In genomic region chr12:122226366-122227222, GRCh38 we compare ENCODE assay signal across 9 cellular contexts. TPM values are rescaled to one million over a fixed set of nuclear protein-coding genes. Genes with fewer than 3 reads are reported as not detected.
DNase-seq lines count a peak whose midpoint lies in the region; ATAC-seq and TF ChIP-seq lines count a peak whose summit lies in the region.
"Had no signal": no experiment of that assay in that cellular context is flagged by ENCODE, and none has a peak within 500 bp of the region (broad histone marks: within the 10 kb centered on the region; RNA-seq: fewer than 3 reads in every experiment).

No MANE protein-coding gene starts in this region.

- peaks cover 40% of the 10 kb centered on the region for H3K36me3 ChIP-seq in left ventricle myocardium inferior
- peaks cover 0 to 47% of the 10 kb centered on the region in 2 donors for H3K36me3 ChIP-seq in left lung
- peaks cover 36% of the 10 kb centered on the region for H3K36me3 ChIP-seq in upper lobe of right lung

- no peak for DNase-seq in left ventricle myocardium inferior
- DNase-seq in left cardiac atrium, result no peak
- no peak for DNase-seq in activated CD4-positive, alpha-beta memory T cell treated with anti-CD3 and anti-CD28 coated beads, Interleukin-2, amount 10 ng/mL, durations not matched to agents 7 days and 5 days
- peak in 1 of 2 donors; percentile 35 for DNase-seq in left lung
- no peak for DNase-seq in upper lobe of right lung
- no peak for DNase-seq in OCI-M1 (lab: John Stamatoyannopoulos, UW)
- DNase-seq in pons (ENCODE audit: low spot score), result no peak
- DNase-seq in GM19238 (ENCODE audit: insufficient read length, low spot score), result no peak

- CTCF ChIA-PET in activated CD4-positive, alpha-beta memory T cell treated with anti-CD3 and anti-CD28 coated beads, Interleukin-2, amount 10 ng/mL, durations not matched to agents 7 days and 5 days (lab: Charles Lee), result interaction anchor here (0.6 to 3.8 kb wide), 7 partner anchors 11 to 432 kb away, joined by 3 to 24 read pairs (median 4); partner anchors contain the start of gene VPS33A

- no peak overlapping the region for H3K27ac Mint-ChIP-seq in activated CD4-positive, alpha-beta memory T cell treated with anti-CD3 and anti-CD28 coated beads, Interleukin-2, amount 10 ng/mL, durations not matched to agents 7 days and 5 days

- H3K9me3 ChIP-seq in left ventricle myocardium inferior (replicated peaks) (no peaks in the 10 kb centered on the region), left lung (no peaks in the 10 kb centered on the region), upper lobe of right lung (no peaks in the 10 kb centered on the region)

- no peaks in the 10 kb centered on the region for H3K27me3 Mint-ChIP-seq in activated CD4-positive, alpha-beta memory T cell treated with anti-CD3 and anti-CD28 coated beads, Interleukin-2, amount 10 ng/mL, durations not matched to agents 7 days and 5 days

- POLR2A ChIA-PET in activated CD4-positive, alpha-beta memory T cell treated with anti-CD3 and anti-CD28 coated beads, Interleukin-2, amount 10 ng/mL, durations not matched to agents 7 days and 5 days (lab: Charles Lee), result interaction anchor here (0.6 to 5.1 kb wide), 16 partner anchors 8 to 826 kb away, joined by 3 to 86 read pairs (median 4); partner anchors contain the start of genes B3GNT4, RNF34, TMEM120B and VPS33A

- peaks cover 43% of the 10 kb centered on the region for H3K4me1 Mint-ChIP-seq in activated CD4-positive, alpha-beta memory T cell treated with anti-CD3 and anti-CD28 coated beads, Interleukin-2, amount 10 ng/mL, durations not matched to agents 7 days and 5 days

- no peaks in the 10 kb centered on the region for H3K9me3 Mint-ChIP-seq in activated CD4-positive, alpha-beta memory T cell treated with anti-CD3 and anti-CD28 coated beads, Interleukin-2, amount 10 ng/mL, durations not matched to agents 7 days and 5 days

- H3K4me3 ChIP-seq in left ventricle myocardium inferior (peak overlapping the region; percentile 79), left lung (peak overlapping the region; percentile 19 to 96), upper lobe of right lung (peak overlapping the region; percentile 56)

- ATAC-seq in left cardiac atrium (no peak), left lung (no peak), upper lobe of right lung (no peak)

- H3K4me3 Mint-ChIP-seq in activated CD4-positive, alpha-beta memory T cell treated with anti-CD3 and anti-CD28 coated beads, Interleukin-2, amount 10 ng/mL, durations not matched to agents 7 days and 5 days, result peak overlapping the region; percentile 84

- intact Hi-C loops in left ventricle myocardium inferior (cut with micrococcal nuclease) (no loop called here), left cardiac atrium (cut with DNase I) (no loop called here), left lung (cut with DNase I) (no loop called here), upper lobe of right lung (cut with DNase I) (no loop called here)

- H3K27me3 ChIP-seq in left ventricle myocardium inferior (ENCODE audit: low read depth), result no peaks in the 10 kb centered on the region
- no peaks in the 10 kb centered on the region for H3K27me3 ChIP-seq in left lung
- H3K27me3 ChIP-seq in upper lobe of right lung, result no peaks in the 10 kb centered on the region

- peak overlapping the region; percentile 51 for H3K27ac ChIP-seq in left ventricle myocardium inferior (replicated peaks)
- H3K27ac ChIP-seq in left lung, result peak overlapping the region in 1 of 2 donors; percentile 95
- H3K27ac ChIP-seq in upper lobe of right lung, result no peak overlapping the region

- no peak for TF ChIP-seq CTCF in left ventricle myocardium inferior (IDR thresholded peaks at IDR 0.05; ENCODE audit: borderline replicate concordance)
- TF ChIP-seq CTCF in left lung (IDR thresholded peaks at IDR 0.05), result no peak
- no peak for TF ChIP-seq CTCF in upper lobe of right lung (IDR thresholded peaks at IDR 0.05)

- H3K4me1 ChIP-seq in left ventricle myocardium inferior (peaks cover 41% of the 10 kb centered on the region), left lung (peaks cover 16 to 30% of the 10 kb centered on the region in 2 donors), upper lobe of right lung (peaks cover 15% of the 10 kb centered on the region)

- H3K36me3 Mint-ChIP-seq in activated CD4-positive, alpha-beta memory T cell treated with anti-CD3 and anti-CD28 coated beads, Interleukin-2, amount 10 ng/mL, durations not matched to agents 7 days and 5 days (ENCODE audit: low read depth), result peaks cover 33% of the 10 kb centered on the region

RNA-seq across cellular contexts. Expression of gene DIABLO, which starts 0.7 kb away (rescaled TPM):
- total RNA-seq in left ventricle myocardium inferior, result 29.7 TPM
- total RNA-seq in left cardiac atrium, result 10 to 100 TPM; 24.5 to 31.6 TPM
- total RNA-seq in activated CD4-positive, alpha-beta memory T cell treated with anti-CD3 and anti-CD28 coated beads, Interleukin-2, amount 10 ng/mL, durations not matched to agents 7 days and 5 days, result 10 to 100 TPM; 40.8 to 41.7 TPM
- 10 to 100 TPM; 34.6 to 34.7 TPM for total RNA-seq in left lung
- total RNA-seq in upper lobe of right lung, result 31.9 TPM

RNA-seq across cellular contexts. Expression of gene B3GNT4, which starts 23.1 kb away (rescaled TPM):
- total RNA-seq in left ventricle myocardium inferior (not detected), left cardiac atrium (not detected), left lung (under 1 TPM; 0.23 to 0.42 TPM), upper lobe of right lung (0.46 TPM)
- 1 to 10 TPM; 2.6 to 2.8 TPM for total RNA-seq in activated CD4-positive, alpha-beta memory T cell treated with anti-CD3 and anti-CD28 coated beads, Interleukin-2, amount 10 ng/mL, durations not matched to agents 7 days and 5 days
- total RNA-seq: glomerular endothelial cell had no signal

RNA-seq across cellular contexts. Expression of gene VPS33A, which starts 39.7 kb away (rescaled TPM):
- total RNA-seq in left ventricle myocardium inferior (11.4 TPM), left cardiac atrium (10 to 100 TPM in 1 of 2 donors, 1 to 10 TPM in 1; 9.1 to 10.7 TPM), left lung (10 to 100 TPM; 18.7 to 21.4 TPM), upper lobe of right lung (17.7 TPM)
- total RNA-seq in activated CD4-positive, alpha-beta memory T cell treated with anti-CD3 and anti-CD28 coated beads, Interleukin-2, amount 10 ng/mL, durations not matched to agents 7 days and 5 days, result 10 to 100 TPM; 29.8 to 30.6 TPM

RNA-seq across cellular contexts. Expression of gene LRRC43, which starts 43.7 kb away (rescaled TPM):
- total RNA-seq in left ventricle myocardium inferior (0.74 TPM), left cardiac atrium (under 1 TPM; 0.68 to 0.71 TPM), left lung (1 to 10 TPM in 1 of 2 donors, under 1 TPM in 1; 0.70 to 2.1 TPM), upper lobe of right lung (not detected)
- under 1 TPM in 1 of 2 experiments, not detected in 1; 0.38 TPM for total RNA-seq in activated CD4-positive, alpha-beta memory T cell treated with anti-CD3 and anti-CD28 coated beads, Interleukin-2, amount 10 ng/mL, durations not matched to agents 7 days and 5 days

RNA-seq across cellular contexts. Expression of gene IL31, which starts 52.6 kb away (rescaled TPM):
- total RNA-seq in left ventricle myocardium inferior, result not detected
- not detected for total RNA-seq in left cardiac atrium
- total RNA-seq in activated CD4-positive, alpha-beta memory T cell treated with anti-CD3 and anti-CD28 coated beads, Interleukin-2, amount 10 ng/mL, durations not matched to agents 7 days and 5 days, result not detected
- not detected for total RNA-seq in left lung
- total RNA-seq in upper lobe of right lung, result not detected
- total RNA-seq: glomerular endothelial cell had no signal
